20 cellular contexts compared by ENCODE assay signal in genomic region chr22:24699861-24700260, GRCh38.
A peak's percentile ranks its signal among the peaks of the same experiment; 100 is the strongest.
DNase-seq lines count a peak whose midpoint lies in the region; ATAC-seq, FAIRE-seq and TF ChIP-seq lines count a peak whose summit lies in the region.
"Had no signal": no experiment of that assay in that cellular context is flagged by ENCODE, and none has a peak within 500 bp of the region (broad histone marks: within the 10 kb centered on the region; RNA-seq: fewer than 3 reads in every experiment).

No MANE protein-coding gene starts in this region.

- peak overlapping the region; percentile 88 for H3K27ac Mint-ChIP-seq in mesothelial cell of epicardium
- H3K27ac Mint-ChIP-seq: CD4-positive, CD25-positive, alpha-beta regulatory T cell had no signal

- H3K9me3 ChIP-seq in DND-41 (ENCODE audit: insufficient read depth, low read length, severe bottlenecking): no peaks in the 10 kb centered on the region
- H3K9me3 ChIP-seq in K562 (replicated peaks; ENCODE audit: control insufficient read depth, insufficient read depth, low read depth, low read length): no peaks in the 10 kb centered on the region
- H3K9me3 ChIP-seq in thyroid gland: no peaks in the 10 kb centered on the region

- no peaks in the 10 kb centered on the region for H4K20me1 ChIP-seq in DND-41 (ENCODE audit: insufficient read depth, low read length)
- H4K20me1 ChIP-seq in K562 (replicated peaks; ENCODE audit: control insufficient read depth, insufficient read depth, low read length): no peaks in the 10 kb centered on the region

- H3K36me3 Mint-ChIP-seq in mesothelial cell of epicardium: no peaks in the 10 kb centered on the region
- H3K36me3 Mint-ChIP-seq: CD4-positive, CD25-positive, alpha-beta regulatory T cell had no signal

- in situ Hi-C loops in K562 (cut with MboI): no loop called here

- TF ChIP-seq RAD21 in K562 (CRISPR knock-in tag; conservative IDR thresholded peaks at IDR 0.05 in 1 of 2, IDR thresholded peaks at IDR 0.05 in 1 of 2): no peak

- CTCF ChIA-PET in K562 (lab: Yijun Ruan, JAX; ENCODE audit: low intra/inter-chr PET ratio): no interaction called here

- no peaks in the 10 kb centered on the region for H3K9me3 Mint-ChIP-seq in mesothelial cell of epicardium
- H3K9me3 Mint-ChIP-seq: CD4-positive, CD25-positive, alpha-beta regulatory T cell had no signal

- H3K27ac ChIP-seq in DND-41 (ENCODE audit: low read length) (peak overlapping the region; percentile 68), K562 (ENCODE audit: extremely low read depth, low read depth, low read length) (no peak overlapping the region), thyroid gland (peak overlapping the region in 1 of 3 donors; percentile 49)
- H3K27ac ChIP-seq: PC-9 had no signal

- intact Hi-C loops in K562 (cut with micrococcal nuclease) (no loop called here), thyroid gland (cut with DNase I) (loop anchor here (10.0 kb wide), 1 partner anchor 55 kb away; no protein-coding TSS in a partner anchor)

- H3K27me3 Mint-ChIP-seq in mesothelial cell of epicardium (ENCODE audit: low read depth): no peaks in the 10 kb centered on the region

- TF ChIP-seq POLR2A in K562 (conservative IDR thresholded peaks at IDR 0.05) (no peak), thyroid gland (IDR thresholded peaks at IDR 0.05) (no peak), GM18505 (IDR thresholded peaks at IDR 0.05; ENCODE audit: borderline replicate concordance, extremely low read depth, insufficient read depth, insufficient read length) (no peak)

- POLR2A ChIA-PET in K562 (lab: Yijun Ruan, JAX): no interaction called here

- BruUV-seq in K562 (replicated peaks; lab: Mats Ljungman, UMichigan): no TSS peak

- no peak for TF ChIP-seq EP300 in K562 (IDR thresholded peaks at IDR 0.05; ENCODE audit: low read length)

- H3K4me1 Mint-ChIP-seq in mesothelial cell of epicardium: peaks cover 55% of the 10 kb centered on the region

- H3K4me3 ChIP-seq in DND-41 (ENCODE audit: low read depth in 1 of 2, low read length in 2 of 2): no peak overlapping the region
- H3K4me3 ChIP-seq in K562: no peak overlapping the region
- H3K4me3 ChIP-seq in thyroid gland (replicated peaks in 1 of 3): no peak overlapping the region
- H3K4me3 ChIP-seq: PC-9 had no signal

- H3K4me1 ChIP-seq in DND-41 (ENCODE audit: insufficient read depth, low read length) (peaks cover 58% of the 10 kb centered on the region), K562 (replicated peaks in 1 of 2; ENCODE audit: control insufficient read depth in 2 of 2, insufficient read depth in 2 of 2, low read length in 2 of 2) (peaks cover 0 to 34% of the 10 kb centered on the region in 2 experiments; a peak in 3 of 5 replicates), thyroid gland (peaks cover 14 to 40% of the 10 kb centered on the region in 2 donors)

- TF ChIP-seq CTCF in DND-41 (IDR thresholded peaks at IDR 0.05; ENCODE audit: borderline replicate concordance, extremely low read depth, low read length, poor library complexity, severe bottlenecking): no peak
- no peak for TF ChIP-seq CTCF in K562 (IDR thresholded peaks at IDR 0.05 in 2 of 3, conservative IDR thresholded peaks at IDR 0.05 in 1 of 3; ENCODE audit: insufficient read depth in 2 of 3, low read depth in 1 of 3, low read length in 3 of 3)
- no peak for TF ChIP-seq CTCF in mesothelial cell of epicardium (IDR thresholded peaks at IDR 0.05; ENCODE audit: unreplicated experiment)
- no peak for TF ChIP-seq CTCF in thyroid gland (IDR thresholded peaks at IDR 0.05)

- H3K36me3 ChIP-seq in DND-41 (ENCODE audit: insufficient read depth, low read length) (no peaks in the 10 kb centered on the region), K562 (ENCODE audit: control insufficient read depth, insufficient read depth, low read length) (no peaks in the 10 kb centered on the region), thyroid gland (no peaks in the 10 kb centered on the region)

- DNase-seq in DND-41 (no peak), K562 (ENCODE audit: extremely low read depth in 1 of 4, low spot score in 3 of 4) (no peak), mesothelial cell of epicardium (ENCODE audit: low spot score in 2 of 2, unreplicated experiment in 2 of 2) (no peak), thyroid gland (peak; percentile 63 to 66)
- no peak for DNase-seq in activated T-cell treated with anti-CD3 and anti-CD28 coated beads, Interleukin-2, amount 50 U/mL, for 48 hours
- DNase-seq: CD4-positive, CD25-positive, alpha-beta regulatory T cell; COR-L47; EL; GOT3; KG1; MV-4-11; NCI-H1417; NCI-H187; NCI-H345; NCI-H524 treated with DMSO at 0.1 percent for 48 hours; PC-9 had no signal

- no peak overlapping the region for H3K4me2 ChIP-seq in DND-41 (ENCODE audit: insufficient read depth, low read length)
- H3K4me2 ChIP-seq in K562 (ENCODE audit: insufficient read depth, low read length): no peak overlapping the region
- H3K4me2 ChIP-seq: PC-9 had no signal

- H3K4me3 Mint-ChIP-seq in mesothelial cell of epicardium: peak overlapping the region; percentile 51
- H3K4me3 Mint-ChIP-seq: CD4-positive, CD25-positive, alpha-beta regulatory T cell had no signal

- no peaks in the 10 kb centered on the region for H3K79me2 ChIP-seq in DND-41 (ENCODE audit: insufficient read depth, low read length)
- no peaks in the 10 kb centered on the region for H3K79me2 ChIP-seq in K562 (ENCODE audit: control insufficient read depth, insufficient read depth, low read length)

- WGBS in K562 (ENCODE audit: insufficient coverage, low coverage, missing lambda C conversion rate): 41% methylated on average over 5 of the region's 5 CpGs
- 33 to 46% methylated on average over 4 to 5 of the region's 5 CpGs for WGBS in thyroid gland, 2 donors

- H3K27me3 ChIP-seq in DND-41 (ENCODE audit: insufficient read depth, low read length, poor library complexity) (no peaks in the 10 kb centered on the region), K562 (ENCODE audit: control insufficient read depth in 2 of 2, insufficient read depth in 2 of 2, low read length in 2 of 2) (no peaks in the 10 kb centered on the region), thyroid gland (no peaks in the 10 kb centered on the region)

- H3K9me1 ChIP-seq in K562 (ENCODE audit: control insufficient read depth, insufficient read depth, low read length): no peaks in the 10 kb centered on the region

- H2AFZ ChIP-seq in DND-41 (ENCODE audit: low read depth, low read length): 0 out of 2 replicates have a peak overlapping the region, but pooled peaks have one; percentile 5
- H2AFZ ChIP-seq in K562 (ENCODE audit: low read depth, low read length): 0 out of 2 replicates have a peak overlapping the region, but pooled peaks have one; percentile 55
- H2AFZ ChIP-seq: PC-9 had no signal

- H3K9ac ChIP-seq in DND-41 (ENCODE audit: low read depth, low read length): no peak overlapping the region
- peak overlapping the region in 1 of 2 experiments; percentile 58; a peak in 1 of 4 replicates for H3K9ac ChIP-seq in K562 (ENCODE audit: insufficient read depth in 1 of 2, low read depth in 2 of 2, low read length in 2 of 2)

- ATAC-seq in DND-41 (ENCODE audit: insufficient read depth, low read depth) (no peak), K562 (no peak), HG02973 (IDR thresholded peaks at IDR 0.05; ENCODE audit: unreplicated experiment) (no peak), GM18505 (IDR thresholded peaks at IDR 0.05; ENCODE audit: unreplicated experiment) (no peak)

- FAIRE-seq in K562 (lab: Jason Lieb, UNC): no peak
- FAIRE-seq: GM12891, GM18507 had no signal

TF ChIP-seq in K562, 482 proteins besides CTCF, POLR2A, EP300 and RAD21:
- TF ChIP-seq KHSRP (IDR thresholded peaks at IDR 0.05) (no peak), NFIX (CRISPR knock-in tag; IDR thresholded peaks at IDR 0.05; ENCODE audit: low read depth) (no peak), ZBTB9 (CRISPR knock-in tag; IDR thresholded peaks at IDR 0.05) (no peak), ATF1 (CRISPR knock-in tag; IDR thresholded peaks at IDR 0.05) (no peak), ATF1 (tag; IDR thresholded peaks at IDR 0.05) (no peak), POLR2AphosphoS2 (IDR thresholded peaks at IDR 0.05; ENCODE audit: low read length) (no peak), ARID1B (IDR thresholded peaks at IDR 0.05) (no peak), GTF2B (IDR thresholded peaks at IDR 0.05; ENCODE audit: extremely low read depth, insufficient read length) (no peak)

Comparison
In these comparisons a context has a peak if more than half of its experiments do, and no peak if none do; other contexts are left out.
1. DNase-seq: peak in thyroid gland (2 of 2); none in DND-41 (single experiment), K562 (0 of 4), mesothelial cell of epicardium (0 of 2) and activated T-cell treated with anti-CD3 and anti-CD28 coated beads, Interleukin-2, amount 50 U/mL, for 48 hours (0 of 2).